1 cellular context compared by ENCODE assay signal in the genomic region with DNA sequence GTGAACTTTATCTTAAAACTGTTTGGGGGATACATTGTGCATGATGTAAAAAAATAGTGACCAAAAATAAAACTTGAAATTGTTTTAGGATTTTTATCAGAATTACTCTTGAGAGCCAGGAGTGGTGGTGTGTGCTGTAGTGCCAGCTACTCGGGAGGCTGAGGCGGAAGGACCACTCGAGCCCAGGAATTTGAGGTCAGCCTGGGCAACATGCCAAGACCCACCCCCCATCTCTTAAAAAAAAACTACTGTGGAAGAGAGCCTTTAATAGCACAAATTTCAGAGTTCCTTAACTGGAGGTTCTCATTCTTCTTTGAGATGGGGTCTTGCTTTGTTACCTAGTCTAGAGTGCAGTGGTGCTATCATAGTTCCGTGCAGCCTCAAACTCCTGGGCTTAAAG.
TF ChIP-seq lines count a peak whose summit lies in the region.

No MANE protein-coding gene starts in this region.

TF ChIP-seq in SK-N-SH treated with all-trans-retinoic acid at 6 μM for 48 hours, 23 proteins besides CTCF, POLR2A, EP300 and RAD21 (continued from another document):
- TF ChIP-seq, protein P1, sequence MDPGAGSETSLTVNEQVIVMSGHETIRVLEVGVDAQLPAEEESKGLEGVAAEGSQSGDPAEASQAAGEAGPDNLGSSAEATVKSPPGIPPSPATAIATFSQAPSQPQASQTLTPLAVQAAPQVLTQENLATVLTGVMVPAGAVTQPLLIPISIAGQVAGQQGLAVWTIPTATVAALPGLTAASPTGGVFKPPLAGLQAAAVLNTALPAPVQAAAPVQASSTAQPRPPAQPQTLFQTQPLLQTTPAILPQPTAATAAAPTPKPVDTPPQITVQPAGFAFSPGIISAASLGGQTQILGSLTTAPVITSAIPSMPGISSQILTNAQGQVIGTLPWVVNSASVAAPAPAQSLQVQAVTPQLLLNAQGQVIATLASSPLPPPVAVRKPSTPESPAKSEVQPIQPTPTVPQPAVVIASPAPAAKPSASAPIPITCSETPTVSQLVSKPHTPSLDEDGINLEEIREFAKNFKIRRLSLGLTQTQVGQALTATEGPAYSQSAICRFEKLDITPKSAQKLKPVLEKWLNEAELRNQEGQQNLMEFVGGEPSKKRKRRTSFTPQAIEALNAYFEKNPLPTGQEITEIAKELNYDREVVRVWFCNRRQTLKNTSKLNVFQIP (CRISPR knock-in tag; IDR thresholded peaks at IDR 0.05; ENCODE audit: borderline replicate concordance, low read depth): no peak
- no peak for TF ChIP-seq GLIS3 (CRISPR knock-in tag; IDR thresholded peaks at IDR 0.05)
- no peak for TF ChIP-seq ESRRG (CRISPR knock-in tag; IDR thresholded peaks at IDR 0.05)
- no peak for TF ChIP-seq ZC3H10 (CRISPR knock-in tag; IDR thresholded peaks at IDR 0.05)
- no peak for TF ChIP-seq ISL1 (CRISPR knock-in tag; IDR thresholded peaks at IDR 0.05)
- TF ChIP-seq, protein P2, sequence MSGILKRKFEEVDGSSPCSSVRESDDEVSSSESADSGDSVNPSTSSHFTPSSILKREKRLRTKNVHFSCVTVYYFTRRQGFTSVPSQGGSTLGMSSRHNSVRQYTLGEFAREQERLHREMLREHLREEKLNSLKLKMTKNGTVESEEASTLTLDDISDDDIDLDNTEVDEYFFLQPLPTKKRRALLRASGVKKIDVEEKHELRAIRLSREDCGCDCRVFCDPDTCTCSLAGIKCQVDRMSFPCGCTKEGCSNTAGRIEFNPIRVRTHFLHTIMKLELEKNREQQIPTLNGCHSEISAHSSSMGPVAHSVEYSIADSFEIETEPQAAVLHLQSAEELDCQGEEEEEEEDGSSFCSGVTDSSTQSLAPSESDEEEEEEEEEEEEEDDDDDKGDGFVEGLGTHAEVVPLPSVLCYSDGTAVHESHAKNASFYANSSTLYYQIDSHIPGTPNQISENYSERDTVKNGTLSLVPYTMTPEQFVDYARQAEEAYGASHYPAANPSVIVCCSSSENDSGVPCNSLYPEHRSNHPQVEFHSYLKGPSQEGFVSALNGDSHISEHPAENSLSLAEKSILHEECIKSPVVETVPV (CRISPR knock-in tag; IDR thresholded peaks at IDR 0.05): no peak
- no peak for TF ChIP-seq BACH2 (CRISPR knock-in tag; IDR thresholded peaks at IDR 0.05; ENCODE audit: borderline replicate concordance)
- no peak for TF ChIP-seq TCF4 (CRISPR knock-in tag; IDR thresholded peaks at IDR 0.05; ENCODE audit: borderline replicate concordance)
- TF ChIP-seq ZFP30 (CRISPR knock-in tag; IDR thresholded peaks at IDR 0.05): no peak
- no peak for TF ChIP-seq RARB (CRISPR knock-in tag; IDR thresholded peaks at IDR 0.05)
